8 cellular contexts compared by ENCODE assay signal in the genomic region with DNA sequence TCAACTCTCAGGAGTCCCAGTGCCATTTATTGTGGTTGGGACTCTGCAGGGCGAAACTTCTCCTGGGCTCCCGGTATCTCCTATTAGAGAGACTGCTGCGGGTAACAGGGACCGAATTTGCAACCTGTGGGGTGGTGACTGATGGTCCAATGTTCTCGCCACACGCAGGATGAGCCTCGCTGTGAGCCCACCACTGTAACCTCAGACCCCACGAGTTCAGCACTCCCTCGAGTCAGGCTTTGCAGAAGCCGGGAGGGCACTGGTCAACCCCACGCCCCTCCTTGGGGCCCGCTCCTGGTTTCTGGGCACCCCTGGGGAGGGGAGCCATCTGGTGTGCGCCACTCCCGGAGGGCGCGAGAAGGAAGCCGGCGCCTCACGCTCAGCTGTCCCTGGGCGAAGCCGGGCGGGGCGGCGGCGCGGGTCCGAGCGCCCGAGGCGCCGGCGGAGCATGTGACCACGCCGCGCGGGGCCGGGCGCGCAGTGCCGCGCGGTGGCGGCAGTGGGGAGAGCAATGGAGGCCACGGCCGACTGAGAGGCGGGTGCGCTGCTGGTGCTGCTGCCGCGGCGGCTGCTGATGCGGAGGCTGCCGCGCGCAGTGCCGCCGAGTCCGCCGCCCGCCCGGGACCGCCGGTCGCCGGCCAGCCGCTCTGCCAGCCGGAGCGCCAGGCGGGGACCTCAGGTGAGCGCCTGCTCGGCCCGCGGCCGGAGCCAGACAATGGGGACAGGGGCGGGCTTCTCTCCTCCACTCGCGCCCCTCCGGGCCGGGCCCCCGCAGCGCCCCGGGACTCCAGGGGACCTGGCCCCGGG.
DNase-seq lines count a peak whose midpoint lies in the region; ATAC-seq and TF ChIP-seq lines count a peak whose summit lies in the region.

No MANE protein-coding gene starts in this region.

- H3K4me2 ChIP-seq in HCT116 (ENCODE audit: low read length), result peak overlapping the region; percentile 97

- H3K4me1 ChIP-seq in HCT116 (ENCODE audit: control insufficient read depth in 1 of 2, insufficient read depth in 2 of 2, low read length in 2 of 2), result peaks cover 7 to 16% of the 10 kb centered on the region in 2 experiments; a peak in 3 of 4 replicates
- H3K4me1 ChIP-seq in body of pancreas, result peaks cover 13% of the 10 kb centered on the region

- ATAC-seq in HCT116, result peak; percentile 89
- ATAC-seq in body of pancreas, result peak; percentile 74

- H3K9me3 ChIP-seq in HCT116 (ENCODE audit: control insufficient read depth in 1 of 2, insufficient read depth in 1 of 2, low read depth in 1 of 2, low read length in 2 of 2) (no peaks in the 10 kb centered on the region), body of pancreas (no peaks in the 10 kb centered on the region), iPS-18c (ENCODE audit: control insufficient read depth, insufficient read depth, low read length) (no peaks in the 10 kb centered on the region)

- RAD21 ChIA-PET in HCT116 (lab: Charles Lee; ENCODE audit: low non-redundant PET in 1 of 2, low total read pairs in 2 of 2, uncharacterized antibody in 2 of 2, unreplicated experiment in 2 of 2), result no interaction called here

- peak overlapping the region; percentile 88 for H3K27ac ChIP-seq in HCT116 (ENCODE audit: low read depth, low read length)
- no peak overlapping the region for H3K27ac ChIP-seq in body of pancreas

- in situ Hi-C loops in SK-MEL-5 (cut with HindIII; ENCODE audit: low pct_unique_long_range_greater_than_20kb, low sequenced_read_pairs), result no loop called here

- DNase-seq in NCI-H187 (lab: John Stamatoyannopoulos, UW) (peak; percentile 45 to 58), NCI-H187 treated with DMSO at 0.1 percent for 48 hours (lab: John Stamatoyannopoulos, UW) (no peak), HCT116 (ENCODE audit: low read depth, low spot score) (peak; percentile 29), LNCaP clone FGC (ENCODE audit: low read depth) (no peak), SK-MEL-5 (ENCODE audit: low read depth, low spot score) (peak; percentile 69), body of pancreas (peak; percentile 19 to 49 (median 24)), skeletal muscle cell (ENCODE audit: low read depth) (peak; percentile 18)

- CTCF ChIA-PET in HCT116 (lab: Charles Lee), result interaction anchor here (1.4 kb wide), 1 partner anchor 101 kb away, joined by 4 read pairs; no protein-coding TSS in a partner anchor

- no peaks in the 10 kb centered on the region for H3K27me3 ChIP-seq in HCT116 (ENCODE audit: insufficient read depth, low read length)
- H3K27me3 ChIP-seq in body of pancreas, result peaks cover 0 to 8% of the 10 kb centered on the region in 2 donors

- 0 to 1% methylated on average over 8 to 80 of the region's 82 CpGs for WGBS in body of pancreas, 2 donors

- TF ChIP-seq RAD21 in HCT116 (IDR thresholded peaks at IDR 0.05; ENCODE audit: low read depth), result peak; percentile 33

- intact Hi-C loops in HCT116 (cut with micrococcal nuclease) (loop anchor here (1.0 to 2.0 kb wide), 2 partner anchors 100 to 252 kb away; a partner anchor contains a TSS), body of pancreas (cut with DNase I) (no loop called here)

- H4K20me1 ChIP-seq in HCT116 (ENCODE audit: insufficient read depth), result 0 out of 2 replicates have a peak, but pooled peaks cover 3% of the 10 kb centered on the region

- TF ChIP-seq CTCF in HCT116 (IDR thresholded peaks at IDR 0.05 in 2 of 3, conservative IDR thresholded peaks at IDR 0.05 in 1 of 3; ENCODE audit: borderline replicate concordance in 1 of 3, insufficient read depth in 1 of 3, low read depth in 2 of 3, low read length in 2 of 3), result peak in 1 of 3 experiments; percentile 35; a peak in 2 of 6 replicates
- peak; percentile 89 for TF ChIP-seq CTCF in LNCaP clone FGC (IDR thresholded peaks at IDR 0.05; ENCODE audit: control insufficient read depth, extremely low read depth, insufficient read depth)
- TF ChIP-seq CTCF in body of pancreas (IDR thresholded peaks at IDR 0.05), result peak in 2 of 7 experiments; percentile 20 to 41

- H3K9ac ChIP-seq in HCT116 (ENCODE audit: low read length), result peak overlapping the region; percentile 74

- H3K36me3 ChIP-seq in HCT116 (ENCODE audit: control insufficient read depth in 1 of 2, insufficient read depth in 2 of 2, low read length in 2 of 2) (no peaks in the 10 kb centered on the region), body of pancreas (replicated peaks in 1 of 2; ENCODE audit: insufficient read depth in 1 of 2, low read depth in 2 of 2) (no peaks in the 10 kb centered on the region)

- peak; percentile 48 for TF ChIP-seq POLR2A in HCT116 (IDR thresholded peaks at IDR 0.05; ENCODE audit: borderline replicate concordance, extremely low read depth, insufficient read depth, insufficient read length)
- TF ChIP-seq POLR2A in body of pancreas (IDR thresholded peaks at IDR 0.05), result no peak

- POLR2A ChIA-PET in HCT116 (lab: Charles Lee), result no interaction called here

- H3K4me3 ChIP-seq in HCT116 (replicated peaks in 1 of 2; ENCODE audit: low read depth in 1 of 2, low read length in 2 of 2) (peak overlapping the region; percentile 67 to 77), LNCaP clone FGC (ENCODE audit: low read depth, low read length) (peak overlapping the region; percentile 85), body of pancreas (peak overlapping the region in 1 of 2 donors; percentile 24), iPS-18c (ENCODE audit: insufficient read depth, low read depth, low read length) (peak overlapping the region; percentile 86), skeletal muscle cell (ENCODE audit: low read depth, low read length) (peak overlapping the region; percentile 76)

- BruUV-seq in HCT116 (replicated peaks; lab: Mats Ljungman, UMichigan), result no TSS peak

- H2AFZ ChIP-seq in HCT116 (ENCODE audit: low read depth, low read length, poor library complexity, severe bottlenecking), result peak overlapping the region; percentile 94

- H3K9me2 ChIP-seq in HCT116 (ENCODE audit: insufficient read depth), result no peaks in the 10 kb centered on the region

- H3K79me2 ChIP-seq in HCT116 (ENCODE audit: insufficient read depth, low read length), result peaks cover 25% of the 10 kb centered on the region

TF ChIP-seq in HCT116, 20 proteins besides CTCF, POLR2A, EP300 and RAD21 (continues in another document):
- TF ChIP-seq, protein P1, sequence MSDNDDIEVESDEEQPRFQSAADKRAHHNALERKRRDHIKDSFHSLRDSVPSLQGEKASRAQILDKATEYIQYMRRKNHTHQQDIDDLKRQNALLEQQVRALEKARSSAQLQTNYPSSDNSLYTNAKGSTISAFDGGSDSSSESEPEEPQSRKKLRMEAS (IDR thresholded peaks at IDR 0.05), result peak; percentile 37; the same call in 1 of the 2 replicates
- TF ChIP-seq, protein P2, sequence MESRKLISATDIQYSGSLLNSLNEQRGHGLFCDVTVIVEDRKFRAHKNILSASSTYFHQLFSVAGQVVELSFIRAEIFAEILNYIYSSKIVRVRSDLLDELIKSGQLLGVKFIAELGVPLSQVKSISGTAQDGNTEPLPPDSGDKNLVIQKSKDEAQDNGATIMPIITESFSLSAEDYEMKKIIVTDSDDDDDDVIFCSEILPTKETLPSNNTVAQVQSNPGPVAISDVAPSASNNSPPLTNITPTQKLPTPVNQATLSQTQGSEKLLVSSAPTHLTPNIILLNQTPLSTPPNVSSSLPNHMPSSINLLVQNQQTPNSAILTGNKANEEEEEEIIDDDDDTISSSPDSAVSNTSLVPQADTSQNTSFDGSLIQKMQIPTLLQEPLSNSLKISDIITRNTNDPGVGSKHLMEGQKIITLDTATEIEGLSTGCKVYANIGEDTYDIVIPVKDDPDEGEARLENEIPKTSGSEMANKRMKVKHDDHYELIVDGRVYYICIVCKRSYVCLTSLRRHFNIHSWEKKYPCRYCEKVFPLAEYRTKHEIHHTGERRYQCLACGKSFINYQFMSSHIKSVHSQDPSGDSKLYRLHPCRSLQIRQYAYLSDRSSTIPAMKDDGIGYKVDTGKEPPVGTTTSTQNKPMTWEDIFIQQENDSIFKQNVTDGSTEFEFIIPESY (IDR thresholded peaks at IDR 0.05; ENCODE audit: extremely low read depth, insufficient replicate concordance, low read length), result no peak
- peak; percentile 79 for TF ChIP-seq ZFX (IDR thresholded peaks at IDR 0.05)
- TF ChIP-seq EGR1 (IDR thresholded peaks at IDR 0.05; ENCODE audit: low read depth), result no peak
- TF ChIP-seq, protein P3, sequence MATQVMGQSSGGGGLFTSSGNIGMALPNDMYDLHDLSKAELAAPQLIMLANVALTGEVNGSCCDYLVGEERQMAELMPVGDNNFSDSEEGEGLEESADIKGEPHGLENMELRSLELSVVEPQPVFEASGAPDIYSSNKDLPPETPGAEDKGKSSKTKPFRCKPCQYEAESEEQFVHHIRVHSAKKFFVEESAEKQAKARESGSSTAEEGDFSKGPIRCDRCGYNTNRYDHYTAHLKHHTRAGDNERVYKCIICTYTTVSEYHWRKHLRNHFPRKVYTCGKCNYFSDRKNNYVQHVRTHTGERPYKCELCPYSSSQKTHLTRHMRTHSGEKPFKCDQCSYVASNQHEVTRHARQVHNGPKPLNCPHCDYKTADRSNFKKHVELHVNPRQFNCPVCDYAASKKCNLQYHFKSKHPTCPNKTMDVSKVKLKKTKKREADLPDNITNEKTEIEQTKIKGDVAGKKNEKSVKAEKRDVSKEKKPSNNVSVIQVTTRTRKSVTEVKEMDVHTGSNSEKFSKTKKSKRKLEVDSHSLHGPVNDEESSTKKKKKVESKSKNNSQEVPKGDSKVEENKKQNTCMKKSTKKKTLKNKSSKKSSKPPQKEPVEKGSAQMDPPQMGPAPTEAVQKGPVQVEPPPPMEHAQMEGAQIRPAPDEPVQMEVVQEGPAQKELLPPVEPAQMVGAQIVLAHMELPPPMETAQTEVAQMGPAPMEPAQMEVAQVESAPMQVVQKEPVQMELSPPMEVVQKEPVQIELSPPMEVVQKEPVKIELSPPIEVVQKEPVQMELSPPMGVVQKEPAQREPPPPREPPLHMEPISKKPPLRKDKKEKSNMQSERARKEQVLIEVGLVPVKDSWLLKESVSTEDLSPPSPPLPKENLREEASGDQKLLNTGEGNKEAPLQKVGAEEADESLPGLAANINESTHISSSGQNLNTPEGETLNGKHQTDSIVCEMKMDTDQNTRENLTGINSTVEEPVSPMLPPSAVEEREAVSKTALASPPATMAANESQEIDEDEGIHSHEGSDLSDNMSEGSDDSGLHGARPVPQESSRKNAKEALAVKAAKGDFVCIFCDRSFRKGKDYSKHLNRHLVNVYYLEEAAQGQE (IDR thresholded peaks at IDR 0.05; ENCODE audit: low read depth), result no peak
- no peak for TF ChIP-seq SRF (IDR thresholded peaks at IDR 0.05; ENCODE audit: low read depth)
- TF ChIP-seq EZH2 (IDR thresholded peaks at IDR 0.05), result no peak
- TF ChIP-seq TCF7L2 (IDR thresholded peaks at IDR 0.05; ENCODE audit: borderline replicate concordance, extremely low read depth, insufficient read depth, insufficient read length), result peak; percentile 52
- TF ChIP-seq POLR2AphosphoS5 (IDR thresholded peaks at IDR 0.05; ENCODE audit: low read depth, low read length), result peak; percentile 65; the same call in 1 of the 2 replicates
- TF ChIP-seq, protein P4, sequence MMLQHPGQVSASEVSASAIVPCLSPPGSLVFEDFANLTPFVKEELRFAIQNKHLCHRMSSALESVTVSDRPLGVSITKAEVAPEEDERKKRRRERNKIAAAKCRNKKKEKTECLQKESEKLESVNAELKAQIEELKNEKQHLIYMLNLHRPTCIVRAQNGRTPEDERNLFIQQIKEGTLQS (IDR thresholded peaks at IDR 0.05), result no peak

Comparison
In these comparisons a context has a peak if more than half of its experiments do, and no peak if none do; other contexts are left out.
1. DNase-seq: peak in NCI-H187 (2 of 2), HCT116 (single experiment), SK-MEL-5 (single experiment), body of pancreas (4 of 4) and skeletal muscle cell (single experiment); none in NCI-H187 treated with DMSO at 0.1 percent for 48 hours (single experiment) and LNCaP clone FGC (single experiment).